1 cellular context compared by ENCODE assay signal in genomic region chr3:47282424-47283192, GRCh38.
A peak's percentile ranks its signal among the peaks of the same experiment; 100 is the strongest.
TF ChIP-seq lines count a peak whose summit lies in the region.

A gene with protein sequence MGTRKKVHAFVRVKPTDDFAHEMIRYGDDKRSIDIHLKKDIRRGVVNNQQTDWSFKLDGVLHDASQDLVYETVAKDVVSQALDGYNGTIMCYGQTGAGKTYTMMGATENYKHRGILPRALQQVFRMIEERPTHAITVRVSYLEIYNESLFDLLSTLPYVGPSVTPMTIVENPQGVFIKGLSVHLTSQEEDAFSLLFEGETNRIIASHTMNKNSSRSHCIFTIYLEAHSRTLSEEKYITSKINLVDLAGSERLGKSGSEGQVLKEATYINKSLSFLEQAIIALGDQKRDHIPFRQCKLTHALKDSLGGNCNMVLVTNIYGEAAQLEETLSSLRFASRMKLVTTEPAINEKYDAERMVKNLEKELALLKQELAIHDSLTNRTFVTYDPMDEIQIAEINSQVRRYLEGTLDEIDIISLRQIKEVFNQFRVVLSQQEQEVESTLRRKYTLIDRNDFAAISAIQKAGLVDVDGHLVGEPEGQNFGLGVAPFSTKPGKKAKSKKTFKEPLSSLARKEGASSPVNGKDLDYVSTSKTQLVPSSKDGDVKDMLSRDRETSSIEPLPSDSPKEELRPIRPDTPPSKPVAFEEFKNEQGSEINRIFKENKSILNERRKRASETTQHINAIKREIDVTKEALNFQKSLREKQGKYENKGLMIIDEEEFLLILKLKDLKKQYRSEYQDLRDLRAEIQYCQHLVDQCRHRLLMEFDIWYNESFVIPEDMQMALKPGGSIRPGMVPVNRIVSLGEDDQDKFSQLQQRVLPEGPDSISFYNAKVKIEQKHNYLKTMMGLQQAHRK (minus strand): TSS chr3:47282799. CDS start chr3:47277374, 5,425 bp downstream.
Gene KLHL18, plus strand, starts transcription at chr3:47282944. Its CDS starts 22 bp downstream, at chr3:47282966.

TF ChIP-seq in HCT116, 20 proteins besides CTCF, POLR2A, EP300 and RAD21 (continued from another document):
- TF ChIP-seq TCF7L2 (IDR thresholded peaks at IDR 0.05; ENCODE audit: borderline replicate concordance, extremely low read depth, insufficient read depth, insufficient read length) (peak; percentile 92), SP1 (IDR thresholded peaks at IDR 0.05; ENCODE audit: low read depth) (peak; percentile 48), CEBPB (IDR thresholded peaks at IDR 0.05; ENCODE audit: low read depth) (no peak), EZH2 (IDR thresholded peaks at IDR 0.05) (no peak), ZFX (IDR thresholded peaks at IDR 0.05) (peak; percentile 74), SRF (IDR thresholded peaks at IDR 0.05; ENCODE audit: low read depth) (no peak), MAX (IDR thresholded peaks at IDR 0.05) (peak; percentile 98), JUND (IDR thresholded peaks at IDR 0.05) (no peak), EZH2phosphoT487 (IDR thresholded peaks at IDR 0.05; ENCODE audit: borderline replicate concordance) (no peak), FOSL1 (IDR thresholded peaks at IDR 0.05; ENCODE audit: low read depth) (no peak), CBX3 (IDR thresholded peaks at IDR 0.05; ENCODE audit: low read depth) (peak; percentile 50; the same call in 1 of the 2 replicates), YY1 (IDR thresholded peaks at IDR 0.05; ENCODE audit: extremely low read depth, insufficient replicate concordance, low read depth, low read length) (peak; percentile 68)
- TF ChIP-seq, protein P1, sequence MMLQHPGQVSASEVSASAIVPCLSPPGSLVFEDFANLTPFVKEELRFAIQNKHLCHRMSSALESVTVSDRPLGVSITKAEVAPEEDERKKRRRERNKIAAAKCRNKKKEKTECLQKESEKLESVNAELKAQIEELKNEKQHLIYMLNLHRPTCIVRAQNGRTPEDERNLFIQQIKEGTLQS (IDR thresholded peaks at IDR 0.05): no peak
TF ChIP-seq in HCT116: peak in this region for 10.
